In genomic region chr5:154189819-154190651, GRCh38 we compare ENCODE assay signal across 1 cellular context.
A peak's percentile ranks its signal among the peaks of the same experiment; 100 is the strongest.
TF ChIP-seq lines count a peak whose summit lies in the region.

No MANE protein-coding gene starts in this region.

TF ChIP-seq in HepG2, 621 proteins besides CTCF, POLR2A, EP300 and RAD21 (continued from another document and continues in another):
- TF ChIP-seq HOMEZ (CRISPR knock-in tag; IDR thresholded peaks at IDR 0.05; ENCODE audit: low read depth) (no peak), ZNF761 (CRISPR knock-in tag; conservative IDR thresholded peaks at IDR 0.05) (no peak), SNAI1 (CRISPR knock-in tag; IDR thresholded peaks at IDR 0.05; ENCODE audit: borderline replicate concordance) (no peak), HBP1 (CRISPR knock-in tag; IDR thresholded peaks at IDR 0.05; ENCODE audit: low read depth) (0 out of 2 replicates have a peak, but pooled peaks have one; percentile 28), FOSL2 (CRISPR knock-in tag; IDR thresholded peaks at IDR 0.05) (0 out of 2 replicates have a peak, but pooled peaks have one; percentile 6), SPEN (CRISPR knock-in tag; IDR thresholded peaks at IDR 0.05; ENCODE audit: low read depth) (peak; percentile 26; the same call in 1 of the 2 replicates), PPARG (CRISPR knock-in tag; conservative IDR thresholded peaks at IDR 0.05) (no peak), NCOA5 (CRISPR knock-in tag; IDR thresholded peaks at IDR 0.05) (no peak), ZNF431 (CRISPR knock-in tag; IDR thresholded peaks at IDR 0.05; ENCODE audit: borderline replicate concordance, low read depth) (no peak), CENPT (CRISPR knock-in tag; IDR thresholded peaks at IDR 0.05; ENCODE audit: low read depth) (no peak), ISX (CRISPR knock-in tag; conservative IDR thresholded peaks at IDR 0.05) (no peak), NFE2L2 (IDR thresholded peaks at IDR 0.05; ENCODE audit: low read length) (no peak), HHEX (CRISPR knock-in tag; IDR thresholded peaks at IDR 0.05) (no peak), ZNF547 (CRISPR knock-in tag; IDR thresholded peaks at IDR 0.05) (peak; percentile 23; the same call in 1 of the 2 replicates), ZNF772 (CRISPR knock-in tag; IDR thresholded peaks at IDR 0.05) (peak; percentile 27; the same call in 1 of the 2 replicates), CHCHD3 (CRISPR knock-in tag; IDR thresholded peaks at IDR 0.05) (no peak), KLF15 (CRISPR knock-in tag; IDR thresholded peaks at IDR 0.05; ENCODE audit: borderline replicate concordance) (no peak), ZNF607 (CRISPR knock-in tag; IDR thresholded peaks at IDR 0.05; ENCODE audit: borderline replicate concordance) (no peak), ZFP36L1 (CRISPR knock-in tag; IDR thresholded peaks at IDR 0.05) (peak; percentile 25; the same call in 1 of the 2 replicates), ZFP36 (IDR thresholded peaks at IDR 0.05; ENCODE audit: borderline replicate concordance, low read depth, low read length, partially characterized antibody) (no peak), ZSCAN31 (CRISPR knock-in tag; IDR thresholded peaks at IDR 0.05; ENCODE audit: low read depth) (peak; percentile 29; the same call in 1 of the 2 replicates), MIER3 (CRISPR knock-in tag; IDR thresholded peaks at IDR 0.05; ENCODE audit: borderline replicate concordance) (no peak; the same call in 1 of the 2 replicates), PHF20 (CRISPR knock-in tag; IDR thresholded peaks at IDR 0.05) (peak; percentile 26; the same call in 1 of the 2 replicates), ZNF552 (CRISPR knock-in tag; IDR thresholded peaks at IDR 0.05; ENCODE audit: borderline replicate concordance) (no peak), ZNF407 (CRISPR knock-in tag; IDR thresholded peaks at IDR 0.05; ENCODE audit: not compliant biosample characterization) (no peak), ARNT2 (CRISPR knock-in tag; IDR thresholded peaks at IDR 0.05; ENCODE audit: low read depth) (peak; percentile 44; the same call in 1 of the 2 replicates), ZIK1 (CRISPR knock-in tag; IDR thresholded peaks at IDR 0.05; ENCODE audit: borderline replicate concordance, low read depth) (no peak), RXRA (CRISPR knock-in tag; IDR thresholded peaks at IDR 0.05) (no peak), ATM (IDR thresholded peaks at IDR 0.05; ENCODE audit: borderline replicate concordance) (no peak), ZNF484 (CRISPR knock-in tag; IDR thresholded peaks at IDR 0.05; ENCODE audit: borderline replicate concordance, low read depth) (no peak), FOXK2 (IDR thresholded peaks at IDR 0.05) (no peak), ZMYM2 (CRISPR knock-in tag; IDR thresholded peaks at IDR 0.05) (peak; percentile 44; the same call in 1 of the 2 replicates)
- TF ChIP-seq, protein P1, sequence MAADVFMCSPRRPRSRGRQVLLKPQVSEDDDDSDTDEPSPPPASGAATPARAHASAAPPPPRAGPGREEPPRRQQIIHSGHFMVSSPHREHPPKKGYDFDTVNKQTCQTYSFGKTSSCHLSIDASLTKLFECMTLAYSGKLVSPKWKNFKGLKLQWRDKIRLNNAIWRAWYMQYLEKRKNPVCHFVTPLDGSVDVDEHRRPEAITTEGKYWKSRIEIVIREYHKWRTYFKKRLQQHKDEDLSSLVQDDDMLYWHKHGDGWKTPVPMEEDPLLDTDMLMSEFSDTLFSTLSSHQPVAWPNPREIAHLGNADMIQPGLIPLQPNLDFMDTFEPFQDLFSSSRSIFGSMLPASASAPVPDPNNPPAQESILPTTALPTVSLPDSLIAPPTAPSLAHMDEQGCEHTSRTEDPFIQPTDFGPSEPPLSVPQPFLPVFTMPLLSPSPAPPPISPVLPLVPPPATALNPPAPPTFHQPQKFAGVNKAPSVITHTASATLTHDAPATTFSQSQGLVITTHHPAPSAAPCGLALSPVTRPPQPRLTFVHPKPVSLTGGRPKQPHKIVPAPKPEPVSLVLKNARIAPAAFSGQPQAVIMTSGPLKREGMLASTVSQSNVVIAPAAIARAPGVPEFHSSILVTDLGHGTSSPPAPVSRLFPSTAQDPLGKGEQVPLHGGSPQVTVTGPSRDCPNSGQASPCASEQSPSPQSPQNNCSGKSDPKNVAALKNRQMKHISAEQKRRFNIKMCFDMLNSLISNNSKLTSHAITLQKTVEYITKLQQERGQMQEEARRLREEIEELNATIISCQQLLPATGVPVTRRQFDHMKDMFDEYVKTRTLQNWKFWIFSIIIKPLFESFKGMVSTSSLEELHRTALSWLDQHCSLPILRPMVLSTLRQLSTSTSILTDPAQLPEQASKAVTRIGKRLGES (CRISPR knock-in tag; IDR thresholded peaks at IDR 0.05; ENCODE audit: borderline replicate concordance): no peak
- TF ChIP-seq, protein P2, sequence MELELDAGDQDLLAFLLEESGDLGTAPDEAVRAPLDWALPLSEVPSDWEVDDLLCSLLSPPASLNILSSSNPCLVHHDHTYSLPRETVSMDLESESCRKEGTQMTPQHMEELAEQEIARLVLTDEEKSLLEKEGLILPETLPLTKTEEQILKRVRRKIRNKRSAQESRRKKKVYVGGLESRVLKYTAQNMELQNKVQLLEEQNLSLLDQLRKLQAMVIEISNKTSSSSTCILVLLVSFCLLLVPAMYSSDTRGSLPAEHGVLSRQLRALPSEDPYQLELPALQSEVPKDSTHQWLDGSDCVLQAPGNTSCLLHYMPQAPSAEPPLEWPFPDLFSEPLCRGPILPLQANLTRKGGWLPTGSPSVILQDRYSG (CRISPR knock-in tag; IDR thresholded peaks at IDR 0.05): no peak
- TF ChIP-seq, protein P3, sequence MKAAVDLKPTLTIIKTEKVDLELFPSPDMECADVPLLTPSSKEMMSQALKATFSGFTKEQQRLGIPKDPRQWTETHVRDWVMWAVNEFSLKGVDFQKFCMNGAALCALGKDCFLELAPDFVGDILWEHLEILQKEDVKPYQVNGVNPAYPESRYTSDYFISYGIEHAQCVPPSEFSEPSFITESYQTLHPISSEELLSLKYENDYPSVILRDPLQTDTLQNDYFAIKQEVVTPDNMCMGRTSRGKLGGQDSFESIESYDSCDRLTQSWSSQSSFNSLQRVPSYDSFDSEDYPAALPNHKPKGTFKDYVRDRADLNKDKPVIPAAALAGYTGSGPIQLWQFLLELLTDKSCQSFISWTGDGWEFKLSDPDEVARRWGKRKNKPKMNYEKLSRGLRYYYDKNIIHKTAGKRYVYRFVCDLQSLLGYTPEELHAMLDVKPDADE (CRISPR knock-in tag; IDR thresholded peaks at IDR 0.05): no peak
- TF ChIP-seq, protein P4, sequence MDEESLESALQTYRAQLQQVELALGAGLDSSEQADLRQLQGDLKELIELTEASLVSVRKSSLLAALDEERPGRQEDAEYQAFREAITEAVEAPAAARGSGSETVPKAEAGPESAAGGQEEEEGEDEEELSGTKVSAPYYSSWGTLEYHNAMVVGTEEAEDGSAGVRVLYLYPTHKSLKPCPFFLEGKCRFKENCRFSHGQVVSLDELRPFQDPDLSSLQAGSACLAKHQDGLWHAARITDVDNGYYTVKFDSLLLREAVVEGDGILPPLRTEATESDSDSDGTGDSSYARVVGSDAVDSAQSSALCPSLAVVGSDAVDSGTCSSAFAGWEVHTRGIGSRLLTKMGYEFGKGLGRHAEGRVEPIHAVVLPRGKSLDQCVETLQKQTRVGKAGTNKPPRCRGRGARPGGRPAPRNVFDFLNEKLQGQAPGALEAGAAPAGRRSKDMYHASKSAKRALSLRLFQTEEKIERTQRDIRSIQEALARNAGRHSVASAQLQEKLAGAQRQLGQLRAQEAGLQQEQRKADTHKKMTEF (CRISPR knock-in tag; IDR thresholded peaks at IDR 0.05): peak; percentile 68; the same call in 1 of the 2 replicates
- TF ChIP-seq, protein P5, sequence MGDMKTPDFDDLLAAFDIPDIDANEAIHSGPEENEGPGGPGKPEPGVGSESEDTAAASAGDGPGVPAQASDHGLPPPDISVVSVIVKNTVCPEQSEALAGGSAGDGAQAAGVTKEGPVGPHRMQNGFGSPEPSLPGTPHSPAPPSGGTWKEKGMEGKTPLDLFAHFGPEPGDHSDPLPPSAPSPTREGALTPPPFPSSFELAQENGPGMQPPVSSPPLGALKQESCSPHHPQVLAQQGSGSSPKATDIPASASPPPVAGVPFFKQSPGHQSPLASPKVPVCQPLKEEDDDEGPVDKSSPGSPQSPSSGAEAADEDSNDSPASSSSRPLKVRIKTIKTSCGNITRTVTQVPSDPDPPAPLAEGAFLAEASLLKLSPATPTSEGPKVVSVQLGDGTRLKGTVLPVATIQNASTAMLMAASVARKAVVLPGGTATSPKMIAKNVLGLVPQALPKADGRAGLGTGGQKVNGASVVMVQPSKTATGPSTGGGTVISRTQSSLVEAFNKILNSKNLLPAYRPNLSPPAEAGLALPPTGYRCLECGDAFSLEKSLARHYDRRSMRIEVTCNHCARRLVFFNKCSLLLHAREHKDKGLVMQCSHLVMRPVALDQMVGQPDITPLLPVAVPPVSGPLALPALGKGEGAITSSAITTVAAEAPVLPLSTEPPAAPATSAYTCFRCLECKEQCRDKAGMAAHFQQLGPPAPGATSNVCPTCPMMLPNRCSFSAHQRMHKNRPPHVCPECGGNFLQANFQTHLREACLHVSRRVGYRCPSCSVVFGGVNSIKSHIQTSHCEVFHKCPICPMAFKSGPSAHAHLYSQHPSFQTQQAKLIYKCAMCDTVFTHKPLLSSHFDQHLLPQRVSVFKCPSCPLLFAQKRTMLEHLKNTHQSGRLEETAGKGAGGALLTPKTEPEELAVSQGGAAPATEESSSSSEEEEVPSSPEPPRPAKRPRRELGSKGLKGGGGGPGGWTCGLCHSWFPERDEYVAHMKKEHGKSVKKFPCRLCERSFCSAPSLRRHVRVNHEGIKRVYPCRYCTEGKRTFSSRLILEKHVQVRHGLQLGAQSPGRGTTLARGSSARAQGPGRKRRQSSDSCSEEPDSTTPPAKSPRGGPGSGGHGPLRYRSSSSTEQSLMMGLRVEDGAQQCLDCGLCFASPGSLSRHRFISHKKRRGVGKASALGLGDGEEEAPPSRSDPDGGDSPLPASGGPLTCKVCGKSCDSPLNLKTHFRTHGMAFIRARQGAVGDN (CRISPR knock-in tag; IDR thresholded peaks at IDR 0.05): peak; percentile 75
